11 cellular contexts compared by ENCODE assay signal in genomic region chr2:118049140-118050128, GRCh38. TPM values are rescaled to one million over a fixed set of nuclear protein-coding genes. Genes with fewer than 3 reads are reported as not detected.
DNase-seq lines count a peak whose midpoint lies in the region; ATAC-seq, FAIRE-seq and TF ChIP-seq lines count a peak whose summit lies in the region.
"Had no signal": no experiment of that assay in that cellular context is flagged by ENCODE, and none has a peak within 500 bp of the region (broad histone marks: within the 10 kb centered on the region; RNA-seq: fewer than 3 reads in every experiment).

No MANE protein-coding gene starts in this region.

- peak in 1 of 2 experiments; percentile 72; a peak in 1 of 4 replicates for TF ChIP-seq EP300 in GM12878 (IDR thresholded peaks at IDR 0.05; ENCODE audit: borderline replicate concordance in 1 of 2, control insufficient read depth in 1 of 2, low read depth in 2 of 2, low read length in 2 of 2)

- H4K20me1 ChIP-seq in GM12878 (ENCODE audit: control insufficient read depth, insufficient read depth), result no peaks in the 10 kb centered on the region

- H3K27ac ChIP-seq in GM12878 (ENCODE audit: control insufficient read depth, insufficient read depth), result no peak overlapping the region

- in situ Hi-C loops in GM12878 (cut with MboI) (loop anchor here (25.0 kb wide), 1 partner anchor 813 kb away; no protein-coding TSS in a partner anchor), GM13976 (cut with MboI; ENCODE audit: low sequenced_read_pairs, unreplicated experiment) (loop anchor here (25.0 kb wide), 1 partner anchor 813 kb away; no protein-coding TSS in a partner anchor)

- 71% methylated on average over 3 of the region's 3 CpGs for WGBS in GM12878 (ENCODE audit: insufficient coverage, insufficient replicate concordance, low lambda C conversion rate, missing lambda C conversion rate)

- SMC1A ChIA-PET in GM12878 (lab: Charles Lee; ENCODE audit: uncharacterized antibody, unreplicated experiment), result interaction anchor here (1.2 to 7.9 kb wide), 4 partner anchors 11 to 1304 kb away, joined by 3 to 358 read pairs (median 29); partner anchors contain the start of gene INSIG2

- no peak for TF ChIP-seq POLR2A in GM12878 (IDR thresholded peaks at IDR 0.05; ENCODE audit: low read depth, low read length)

- H3K9me3 ChIP-seq in GM12878 (replicated peaks; ENCODE audit: control insufficient read depth, insufficient read depth, low read length), result no peaks in the 10 kb centered on the region

- H3K4me2 ChIP-seq in GM12878 (ENCODE audit: control insufficient read depth, insufficient read depth), result peak overlapping the region; percentile 65; the same call in 1 of the 2 replicates

- H3K9ac ChIP-seq in GM12878 (ENCODE audit: control insufficient read depth, insufficient read depth, low read length), result no peak overlapping the region

- H2AFZ ChIP-seq in GM12878 (ENCODE audit: control insufficient read depth, low read depth, low read length), result no peak overlapping the region

- no TSS peak for BruUV-seq in GM12878 (replicated peaks; lab: Mats Ljungman, UMichigan)

- RAD21 ChIA-PET in GM12878 (lab: Charles Lee; ENCODE audit: unreplicated experiment), result interaction anchor here (8.6 kb wide), 1 partner anchor 13 kb away, joined by 266 read pairs; no protein-coding TSS in a partner anchor

- H3K27me3 ChIP-seq in GM12878 (replicated peaks in 1 of 2; ENCODE audit: control insufficient read depth in 2 of 2, insufficient read depth in 2 of 2, low read length in 1 of 2), result peaks cover 0 to 1% of the 10 kb centered on the region in 2 experiments; a peak in 1 of 4 replicates

- H3K36me3 ChIP-seq in GM12878 (ENCODE audit: control insufficient read depth in 2 of 2, insufficient read depth in 2 of 2, low read length in 1 of 2), result no peaks in the 10 kb centered on the region

- FAIRE-seq in GM12878 (lab: Jason Lieb, UNC), result no peak
- FAIRE-seq: keratinocyte had no signal

- peaks cover 8% of the 10 kb centered on the region for H3K4me1 ChIP-seq in GM12878 (ENCODE audit: control insufficient read depth, insufficient read depth, low read length)

- ATAC-seq in GM18517 (IDR thresholded peaks at IDR 0.05; ENCODE audit: unreplicated experiment), result peak; percentile 66
- peak; percentile 71 for ATAC-seq in GM21381 (IDR thresholded peaks at IDR 0.05; ENCODE audit: unreplicated experiment)
- peak; percentile 53 for ATAC-seq in HG03469 (IDR thresholded peaks at IDR 0.05; ENCODE audit: unreplicated experiment)
- peak; percentile 96 for ATAC-seq in GM12878
- ATAC-seq in HG02970 (IDR thresholded peaks at IDR 0.05; ENCODE audit: low FRiP score, unreplicated experiment), result no peak

- DNase-seq in GM12878 (ENCODE audit: low read depth, low spot score) (peak; percentile 38), GM13976 (ENCODE audit: low spot score) (no peak), NCI-H146 (lab: John Stamatoyannopoulos, UW) (no peak)
- no peak for DNase-seq in stimulated activated CD4-positive, alpha-beta T cell treated with anti-CD3 and anti-CD28 coated beads, Interleukin-2, amount 100 ng/mL, for 24 hours
- DNase-seq: activated CD4-positive, CD25-positive, alpha-beta regulatory T cell treated with anti-CD3 and anti-CD28 coated beads, Interleukin-2, amount 50 U/mL, for 72 hours; H9 had no signal

- H3K4me3 ChIP-seq in GM12878, result no peak overlapping the region

- intact Hi-C loops in GM12878 (cut with micrococcal nuclease; ENCODE audit: unreplicated experiment), result loop anchor here (5.0 kb wide), 4 partner anchors 98 to 808 kb away; no protein-coding TSS in a partner anchor

- no peak for TF ChIP-seq RAD21 in GM12878 (IDR thresholded peaks at IDR 0.05; ENCODE audit: insufficient read depth, low read depth, low read length)

- TF ChIP-seq CTCF in GM12878 (IDR thresholded peaks at IDR 0.05 in 2 of 3, conservative IDR thresholded peaks at IDR 0.05 in 1 of 3; ENCODE audit: control insufficient read depth in 2 of 3, extremely low read depth in 1 of 3, insufficient read depth in 1 of 3, low read depth in 3 of 3, low read length in 3 of 3), result no peak
- TF ChIP-seq CTCF in GM13976 (IDR thresholded peaks at IDR 0.05; ENCODE audit: borderline replicate concordance, control extremely low read depth, extremely low read depth, insufficient read depth, missing control alignments), result no peak

- CTCF ChIA-PET in GM12878 (lab: Yijun Ruan, JAX), result interaction anchor here (0.6 to 13.2 kb wide), 5 partner anchors 14 to 235 kb away, joined by 3 to 626 read pairs (median 36); partner anchors contain the start of gene DDX18

- H3K79me2 ChIP-seq in GM12878 (ENCODE audit: control insufficient read depth, insufficient read depth, low read length), result no peaks in the 10 kb centered on the region

- POLR2A ChIA-PET in GM12878 (lab: Charles Lee), result interaction anchor here (0.6 to 1.7 kb wide), 3 partner anchors 9 to 11 kb away, joined by 3 to 7 read pairs (median 5); no protein-coding TSS in a partner anchor

TF ChIP-seq in GM12878, 131 proteins besides CTCF, POLR2A, EP300 and RAD21 (continues in another document):
- TF ChIP-seq NRF1 (conservative IDR thresholded peaks at IDR 0.05; ENCODE audit: low read depth, low read length), result no peak
- TF ChIP-seq BCLAF1 (IDR thresholded peaks at IDR 0.05), result no peak
- peak; percentile 85 for TF ChIP-seq TCF7 (IDR thresholded peaks at IDR 0.05; ENCODE audit: borderline replicate concordance)

RNA-seq across cellular contexts. Expression of gene CCDC93, which starts 35.6 kb away (rescaled TPM):
- 95.8 and 133 TPM in 2 replicates for total RNA-seq in GM12878 (2013; cell fraction: nucleolus; rRNA removed)
- total RNA-seq in GM12878 (2014; rRNA removed), result 13.8 and 18.1 TPM in 2 replicates
- 16.3 and 17.4 TPM in 2 replicates for total RNA-seq in GM12878 (2014; rRNA removed; fragmentation: Illumina TruSeq; extraction: Trizol)
- 15.8 and 17.1 TPM in 2 replicates for total RNA-seq in GM12878 (2021)
- polyA plus RNA-seq in GM12878 (2011; ENCODE audit: low read depth), result 8.9 TPM
- 27.2 and 27.6 TPM in 2 replicates for polyA plus RNA-seq in GM12878 (2011; rRNA removed)
- 12.7 and 15.6 TPM in 2 replicates for polyA plus RNA-seq in GM12878 (2011; cell fraction: cytosol; rRNA removed)
- 105 and 122 TPM in 2 replicates for polyA plus RNA-seq in GM12878 (2011; cell fraction: nucleus; rRNA removed)
- polyA plus RNA-seq in GM12878 (2012), result 9.5 and 12.9 TPM in 2 replicates
- polyA plus RNA-seq in GM12878 (2014; fragmentation: Illumina TruSeq; extraction: Trizol), result 14.3 and 20.7 TPM in 2 replicates
- 1 to 10 TPM; 3.6 to 4.0 TPM for polyA plus RNA-seq in GM12878 (2014; fragmentation: Nextera tagmentation; extraction: Ambion mirVana)
- polyA plus RNA-seq in GM12878 (2014; rRNA removed), result 12.2 and 14.4 TPM in 2 replicates
- polyA plus RNA-seq in GM12878 (2016; fragmentation: Nextera tagmentation; extraction: Ambion mirVana), result 10 to 100 TPM; 11.3 to 13.1 TPM
- polyA minus RNA-seq in GM12878 (2011; rRNA and poly(A)+ RNA removed), result 22.3 and 25.7 TPM in 2 replicates
- polyA minus RNA-seq in GM12878 (2011; cell fraction: cytosol; rRNA and poly(A)+ RNA removed), result 4.5 and 5.3 TPM in 2 replicates
- polyA minus RNA-seq in GM12878 (2011; cell fraction: nucleus; rRNA and poly(A)+ RNA removed), result 56.3 and 72.3 TPM in 2 replicates

RNA-seq across cellular contexts. Expression of gene INSIG2, which starts 38.8 kb away (rescaled TPM):
- 103 and 109 TPM in 2 replicates for total RNA-seq in GM12878 (2013; cell fraction: nucleolus; rRNA removed)
- total RNA-seq in GM12878 (2014; rRNA removed) (4.9 and 6.4 TPM in 2 replicates), GM12878 (2014; rRNA removed; fragmentation: Illumina TruSeq; extraction: Trizol) (4.9 and 5.4 TPM in 2 replicates), GM12878 (2021) (9.3 and 9.7 TPM in 2 replicates)
- polyA plus RNA-seq in GM12878 (2011; ENCODE audit: low read depth), result 24.6 TPM
- polyA plus RNA-seq in GM12878 (2011; rRNA removed) (92.7 and 119 TPM in 2 replicates), GM12878 (2014; fragmentation: Illumina TruSeq; extraction: Trizol) (8.7 and 11.2 TPM in 2 replicates), GM12878 (2014; fragmentation: Nextera tagmentation; extraction: Ambion mirVana) (10 to 100 TPM; 14.2 to 15.6 TPM), GM12878 (2014; rRNA removed) (9.1 and 10.0 TPM in 2 replicates), GM12878 (2016; fragmentation: Nextera tagmentation; extraction: Ambion mirVana) (10 to 100 TPM; 19.0 to 21.7 TPM)
- polyA plus RNA-seq in GM12878 (2011; cell fraction: cytosol; rRNA removed), result 23.0 and 39.4 TPM in 2 replicates
- polyA plus RNA-seq in GM12878 (2011; cell fraction: nucleus; rRNA removed), result 26.6 and 39.5 TPM in 2 replicates
- 33.5 and 66.6 TPM in 2 replicates for polyA plus RNA-seq in GM12878 (2012)
- polyA minus RNA-seq in GM12878 (2011; rRNA and poly(A)+ RNA removed), result 37.0 and 57.6 TPM in 2 replicates
- 14.3 and 19.6 TPM in 2 replicates for polyA minus RNA-seq in GM12878 (2011; cell fraction: cytosol; rRNA and poly(A)+ RNA removed)
- 28.3 and 35.3 TPM in 2 replicates for polyA minus RNA-seq in GM12878 (2011; cell fraction: nucleus; rRNA and poly(A)+ RNA removed)
